In the genomic region with DNA sequence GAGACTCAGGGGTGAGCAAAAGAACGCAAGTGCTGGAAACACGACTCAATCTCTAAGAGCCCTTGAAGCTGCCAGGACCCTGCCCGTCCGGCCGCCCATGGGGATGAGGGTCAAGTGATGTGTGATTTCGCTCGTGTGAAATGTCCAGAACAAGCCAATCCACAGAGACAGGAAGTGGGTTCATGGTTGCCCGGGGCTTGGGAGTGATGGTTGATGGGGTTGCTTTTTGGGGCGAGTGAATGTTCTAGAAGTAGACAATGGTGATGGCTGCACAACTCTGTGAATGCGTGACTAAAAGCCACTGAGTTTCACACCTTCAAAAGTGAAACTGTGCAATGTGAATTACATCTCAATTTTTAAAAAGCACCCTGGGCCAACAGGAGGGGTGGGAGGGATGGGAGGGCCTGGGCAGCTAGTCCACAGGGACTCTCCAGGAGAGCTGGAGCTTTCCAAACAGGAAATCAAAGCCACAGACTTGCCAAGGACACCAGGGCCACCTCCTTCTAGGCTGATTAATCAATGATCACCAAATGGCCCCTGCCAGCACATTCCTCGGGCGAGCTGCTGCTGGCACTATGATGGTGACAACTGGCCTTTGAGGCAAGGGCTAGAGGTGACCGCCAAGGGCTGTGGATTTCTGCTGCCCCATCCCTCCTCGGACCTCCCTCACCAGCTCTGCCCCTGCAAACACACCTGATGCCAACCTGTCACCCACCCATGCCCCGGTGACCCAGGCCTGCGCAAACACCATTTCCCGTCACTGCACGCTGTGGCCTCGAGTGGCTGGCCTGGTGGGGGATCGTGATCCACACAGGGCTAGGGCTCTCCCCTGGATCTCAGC, we compare ENCODE assay signal across 1 cellular context.
TF ChIP-seq lines count a peak whose summit lies in the region.

No MANE protein-coding gene starts in this region.

TF ChIP-seq in liver, 16 proteins besides CTCF, POLR2A, EP300 and RAD21 (continued from another document):
- TF ChIP-seq, protein P1, sequence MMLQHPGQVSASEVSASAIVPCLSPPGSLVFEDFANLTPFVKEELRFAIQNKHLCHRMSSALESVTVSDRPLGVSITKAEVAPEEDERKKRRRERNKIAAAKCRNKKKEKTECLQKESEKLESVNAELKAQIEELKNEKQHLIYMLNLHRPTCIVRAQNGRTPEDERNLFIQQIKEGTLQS (IDR thresholded peaks at IDR 0.05): no peak
- TF ChIP-seq YY1 (IDR thresholded peaks at IDR 0.05): no peak
- TF ChIP-seq, protein P2, sequence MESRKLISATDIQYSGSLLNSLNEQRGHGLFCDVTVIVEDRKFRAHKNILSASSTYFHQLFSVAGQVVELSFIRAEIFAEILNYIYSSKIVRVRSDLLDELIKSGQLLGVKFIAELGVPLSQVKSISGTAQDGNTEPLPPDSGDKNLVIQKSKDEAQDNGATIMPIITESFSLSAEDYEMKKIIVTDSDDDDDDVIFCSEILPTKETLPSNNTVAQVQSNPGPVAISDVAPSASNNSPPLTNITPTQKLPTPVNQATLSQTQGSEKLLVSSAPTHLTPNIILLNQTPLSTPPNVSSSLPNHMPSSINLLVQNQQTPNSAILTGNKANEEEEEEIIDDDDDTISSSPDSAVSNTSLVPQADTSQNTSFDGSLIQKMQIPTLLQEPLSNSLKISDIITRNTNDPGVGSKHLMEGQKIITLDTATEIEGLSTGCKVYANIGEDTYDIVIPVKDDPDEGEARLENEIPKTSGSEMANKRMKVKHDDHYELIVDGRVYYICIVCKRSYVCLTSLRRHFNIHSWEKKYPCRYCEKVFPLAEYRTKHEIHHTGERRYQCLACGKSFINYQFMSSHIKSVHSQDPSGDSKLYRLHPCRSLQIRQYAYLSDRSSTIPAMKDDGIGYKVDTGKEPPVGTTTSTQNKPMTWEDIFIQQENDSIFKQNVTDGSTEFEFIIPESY (IDR thresholded peaks at IDR 0.05): peak; percentile 69
- peak; percentile 57 to 68 for TF ChIP-seq HNF4A (conservative IDR thresholded peaks at IDR 0.05)
- TF ChIP-seq, protein P3, sequence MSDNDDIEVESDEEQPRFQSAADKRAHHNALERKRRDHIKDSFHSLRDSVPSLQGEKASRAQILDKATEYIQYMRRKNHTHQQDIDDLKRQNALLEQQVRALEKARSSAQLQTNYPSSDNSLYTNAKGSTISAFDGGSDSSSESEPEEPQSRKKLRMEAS (IDR thresholded peaks at IDR 0.05): peak; percentile 83
- TF ChIP-seq EGR1 (IDR thresholded peaks at IDR 0.05; ENCODE audit: low read depth in 2 of 2): peak in 1 of 2 donors; percentile 35
- peak; percentile 29 for TF ChIP-seq HNF4G (IDR thresholded peaks at IDR 0.05)
- TF ChIP-seq FOXA2 (IDR thresholded peaks at IDR 0.05): peak; percentile 41
- peak in 1 of 2 donors; percentile 16 for TF ChIP-seq GABPA (IDR thresholded peaks at IDR 0.05 in 1 of 2, conservative IDR thresholded peaks at IDR 0.05 in 1 of 2)
- peak; percentile 30 for TF ChIP-seq NR2F2 (IDR thresholded peaks at IDR 0.05)
- peak; percentile 82 for TF ChIP-seq SP1 (IDR thresholded peaks at IDR 0.05)
